24 cellular contexts compared by ENCODE assay signal in genomic region chr6:85111481-85112001, GRCh38.
DNase-seq lines count a peak whose midpoint lies in the region; ATAC-seq and TF ChIP-seq lines count a peak whose summit lies in the region.
"Had no signal": no experiment of that assay in that cellular context is flagged by ENCODE, and none has a peak within 500 bp of the region (broad histone marks: within the 10 kb centered on the region; RNA-seq: fewer than 3 reads in every experiment).

No MANE protein-coding gene starts in this region.

- H2AFZ ChIP-seq in trophoblast cell (ENCODE audit: insufficient read depth, low read length, poor library complexity) = no peak overlapping the region

- no peak for TF ChIP-seq CTCF in AG09309 (IDR thresholded peaks at IDR 0.05; ENCODE audit: control insufficient read depth, insufficient read depth, low read depth, low read length, missing control alignments)
- TF ChIP-seq CTCF in nephron progenitor cell (IDR thresholded peaks at IDR 0.05) = no peak

- H3K4me1 ChIP-seq in ectodermal cell (ENCODE audit: control insufficient read depth, insufficient read depth, low read length) (peaks cover 4% of the 10 kb centered on the region), trophoblast cell (ENCODE audit: control insufficient read depth in 1 of 2, insufficient read depth in 2 of 2, low read length in 2 of 2) (no peaks in the 10 kb centered on the region)
- H3K4me1 ChIP-seq: colonic mucosa, HAP-1 had no signal

- H3K23ac ChIP-seq in trophoblast cell (ENCODE audit: low read length) = no peak overlapping the region

- no peak overlapping the region for H2BK120ac ChIP-seq in trophoblast cell (ENCODE audit: insufficient read depth, low read length, poor library complexity)

- H3K27me3 Mint-ChIP-seq in nephron progenitor cell (ENCODE audit: low read depth, poor library complexity) = no peaks in the 10 kb centered on the region
- H3K27me3 Mint-ChIP-seq: CD4-positive, CD25-positive, alpha-beta regulatory T cell; stimulated activated naive B cell treated with anti-CD40 and anti-IgM and Interleukin-4, amounts not matched to agents 10 μg/mL and 1 μg/mL and 100 μg/mL, for 72 hours had no signal

- H3K36me3 ChIP-seq in ectodermal cell (ENCODE audit: control insufficient read depth, insufficient read depth, low read length) (no peaks in the 10 kb centered on the region), trophoblast cell (ENCODE audit: control insufficient read depth in 1 of 2, insufficient read depth in 2 of 2, low read length in 2 of 2) (no peaks in the 10 kb centered on the region)
- H3K36me3 ChIP-seq: colonic mucosa, HAP-1, tibial nerve had no signal

- no peak overlapping the region for H3K14ac ChIP-seq in trophoblast cell (ENCODE audit: low read length)

- H3K18ac ChIP-seq in trophoblast cell (ENCODE audit: low read length) = no peak overlapping the region

- no peaks in the 10 kb centered on the region for H3K27me3 ChIP-seq in ectodermal cell (ENCODE audit: control insufficient read depth, insufficient read depth, low read length, poor library complexity, severe bottlenecking)
- H3K27me3 ChIP-seq in trophoblast cell (ENCODE audit: insufficient read depth, low read length) = no peaks in the 10 kb centered on the region
- H3K27me3 ChIP-seq: colonic mucosa, tibial nerve had no signal

- WGBS in ectodermal cell, 2 experiments = 88% methylated on average over 7 of the region's 7 CpGs
- no CpG with 5 or more reads among the region's 7 CpGs for WGBS in trophoblast cell (ENCODE audit: extremely low coverage, insufficient coverage, insufficient read length)

- H3K27ac Mint-ChIP-seq in nephron progenitor cell = no peak overlapping the region
- H3K27ac Mint-ChIP-seq: CD4-positive, CD25-positive, alpha-beta regulatory T cell; mesothelial cell of epicardium; stimulated activated naive B cell treated with anti-CD40 and anti-IgM and Interleukin-4, amounts not matched to agents 10 μg/mL and 1 μg/mL and 100 μg/mL, for 72 hours had no signal

- H3K4me3 ChIP-seq in AG09309 (ENCODE audit: control insufficient read depth, low read depth, low read length) = no peak overlapping the region
- no peak overlapping the region for H3K4me3 ChIP-seq in ectodermal cell (ENCODE audit: insufficient read depth, low read depth, low read length)
- no peak overlapping the region for H3K4me3 ChIP-seq in trophoblast cell (ENCODE audit: low read depth, low read length)
- H3K4me3 ChIP-seq: colonic mucosa, HAP-1, tibial nerve had no signal

- H3K4me3 Mint-ChIP-seq in nephron progenitor cell = no peak overlapping the region
- H3K4me3 Mint-ChIP-seq: CD4-positive, CD25-positive, alpha-beta regulatory T cell; mesothelial cell of epicardium; stimulated activated naive B cell treated with anti-CD40 and anti-IgM and Interleukin-4, amounts not matched to agents 10 μg/mL and 1 μg/mL and 100 μg/mL, for 72 hours had no signal

- peak overlapping the region; percentile 42 for H3K27ac ChIP-seq in ectodermal cell (ENCODE audit: insufficient read depth, low read depth, low read length, poor library complexity, severe bottlenecking)
- H3K27ac ChIP-seq in trophoblast cell (ENCODE audit: low read depth, low read length) = no peak overlapping the region
- H3K27ac ChIP-seq: colonic mucosa, HL-60, tibial nerve had no signal

- H4K12ac ChIP-seq in trophoblast cell (ENCODE audit: low read depth, low read length) = no peak overlapping the region

- no peaks in the 10 kb centered on the region for H3K36me3 Mint-ChIP-seq in nephron progenitor cell (ENCODE audit: low read depth)
- H3K36me3 Mint-ChIP-seq: CD4-positive, CD25-positive, alpha-beta regulatory T cell; mesothelial cell of epicardium; stimulated activated naive B cell treated with anti-CD40 and anti-IgM and Interleukin-4, amounts not matched to agents 10 μg/mL and 1 μg/mL and 100 μg/mL, for 72 hours had no signal

- DNase-seq in AG09309 (ENCODE audit: low read depth) = peak; percentile 81
- peak; percentile 18 for DNase-seq in SHP77 treated with DMSO at 0.1 percent for 48 hours (lab: John Stamatoyannopoulos, UW)
- peak; percentile 8 for DNase-seq in nephron progenitor cell
- no peak for DNase-seq in COLO829 (ENCODE audit: low spot score)
- no peak for DNase-seq in NAMALWA (ENCODE audit: low spot score)
- DNase-seq in trophoblast cell = no peak
- DNase-seq: activated CD4-positive, alpha-beta T cell treated with anti-CD3 and anti-CD28 coated beads for 48 hours; activated effector memory CD4-positive, alpha-beta T cell treated with anti-CD3 and anti-CD28 coated beads, Interleukin-2, amount 50 U/mL, for 16 hours; amniotic stem cell; CD4-positive, CD25-positive, alpha-beta regulatory T cell; colonic mucosa; foreskin melanocyte; KBM-7; kidney glomerular epithelial cell; NCI-H1092 treated with DMSO at 0.1 percent for 48 hours; NCI-H2107; PC-3; stimulated activated naive B cell treated with anti-CD40 and anti-IgM and Interleukin-4, amounts not matched to agents 10 μg/mL and 1 μg/mL and 100 μg/mL, for 72 hours had no signal

- no peak overlapping the region for H2BK5ac ChIP-seq in trophoblast cell (ENCODE audit: low read depth, low read length, poor library complexity)

- no peak overlapping the region for H2BK12ac ChIP-seq in trophoblast cell (ENCODE audit: low read length)

- H3K4me2 ChIP-seq in trophoblast cell (ENCODE audit: low read length) = no peak overlapping the region

- H3K9me3 Mint-ChIP-seq in nephron progenitor cell = no peaks in the 10 kb centered on the region
- H3K9me3 Mint-ChIP-seq: mesothelial cell of epicardium had no signal

- H2AK5ac ChIP-seq in trophoblast cell (ENCODE audit: low read length) = no peak overlapping the region

- ATAC-seq in GM21360 (IDR thresholded peaks at IDR 0.05; ENCODE audit: unreplicated experiment) = no peak
- ATAC-seq: PC-3; stimulated activated naive B cell treated with anti-CD40 and anti-IgM and Interleukin-4, amounts not matched to agents 10 μg/mL and 1 μg/mL and 100 μg/mL, for 72 hours had no signal

- H3K4me1 Mint-ChIP-seq in nephron progenitor cell = peaks cover 41% of the 10 kb centered on the region
- H3K4me1 Mint-ChIP-seq: CD4-positive, CD25-positive, alpha-beta regulatory T cell; stimulated activated naive B cell treated with anti-CD40 and anti-IgM and Interleukin-4, amounts not matched to agents 10 μg/mL and 1 μg/mL and 100 μg/mL, for 72 hours had no signal

- no peak overlapping the region for H3K9ac ChIP-seq in trophoblast cell (ENCODE audit: low read length)

- H3K79me2 ChIP-seq in trophoblast cell (ENCODE audit: control insufficient read depth, insufficient read depth, low read length, poor library complexity) = no peaks in the 10 kb centered on the region

- H3K9me3 ChIP-seq in ectodermal cell (ENCODE audit: control insufficient read depth, low read length) (no peaks in the 10 kb centered on the region), trophoblast cell (ENCODE audit: insufficient read depth, low read depth, low read length) (no peaks in the 10 kb centered on the region)
- H3K9me3 ChIP-seq: colonic mucosa, HAP-1, tibial nerve had no signal

- no peak overlapping the region for H4K8ac ChIP-seq in trophoblast cell (ENCODE audit: low read depth, low read length)

- H4K91ac ChIP-seq in trophoblast cell (ENCODE audit: low read depth, low read length) = no peak overlapping the region

- H3K79me1 ChIP-seq in trophoblast cell (ENCODE audit: low read length) = no peaks in the 10 kb centered on the region

- H3K4ac ChIP-seq in trophoblast cell (ENCODE audit: low read depth, low read length) = no peak overlapping the region

Comparison
In these comparisons a context has a peak if more than half of its experiments do, and no peak if none do; other contexts are left out.
1. DNase-seq: peak in AG09309 (single experiment), SHP77 treated with DMSO at 0.1 percent for 48 hours (single experiment) and nephron progenitor cell (single experiment); none in COLO829 (single experiment), NAMALWA (single experiment) and trophoblast cell (0 of 2).